23 cellular contexts compared by ENCODE assay signal in genomic region chr12:83156800-83157199, GRCh38.
"Had no signal": no experiment of that assay in that cellular context is flagged by ENCODE, and none has a peak within 500 bp of the region (broad histone marks: within the 10 kb centered on the region; RNA-seq: fewer than 3 reads in every experiment).

No MANE protein-coding gene starts in this region.

- H3K4me1 ChIP-seq: esophagus squamous epithelium, heart right ventricle, psoas muscle had no signal

- H3K9me3 Mint-ChIP-seq: activated CD4-positive, alpha-beta memory T cell treated with anti-CD3 and anti-CD28 coated beads for 36 hours; activated naive CD8-positive, alpha-beta T cell treated with anti-CD3 and anti-CD28 coated beads for 36 hours; activated T-helper 1 cell treated with anti-CD3 and anti-CD28 coated beads, Interleukin-12 subunit alpha, Interleukin-12 subunit beta, Interleukin-2, Interleukin-4 antibody, amounts not matched to agents 30 ng/mL and 10 ng/mL and 1 ng/mL, durations not matched to agents 14 hours and 24 hours and 36 hours; dendritic cell treated with granulocyte-macrophage colony-stimulating factor and Interleukin-4, amounts not matched to agents 40 ng/mL and 50 ng/mL, for 4 days; effector memory CD8-positive, alpha-beta T cell; memory B cell; neural crest cell; stimulated activated naive CD8-positive, alpha-beta T cell treated with anti-CD3 and anti-CD28 coated beads, Interleukin-15, amount 100 ng/mL, for 72 hours; type B pancreatic cell; WTC11 had no signal

- DNase-seq: activated CD4-positive, alpha-beta memory T cell treated with anti-CD3 and anti-CD28 coated beads for 36 hours; activated CD4-positive, alpha-beta T cell treated with anti-CD3 and anti-CD28 coated beads for 36 hours; activated naive CD8-positive, alpha-beta T cell treated with anti-CD3 and anti-CD28 coated beads for 36 hours; activated T-cell treated with anti-CD3 and anti-CD28 coated beads for 4 hours; amniotic stem cell; effector memory CD8-positive, alpha-beta T cell; esophagus squamous epithelium; heart right ventricle; immature natural killer cell; kidney glomerular epithelial cell; left ventricle myocardium superior; naive B cell; psoas muscle; right cardiac atrium; stimulated activated CD4-positive, alpha-beta T cell treated with anti-CD3 and anti-CD28 coated beads, Interleukin-4, amount 100 ng/mL, for 1 hour; stimulated activated naive CD8-positive, alpha-beta T cell treated with anti-CD3 and anti-CD28 coated beads, Interleukin-15, amount 100 ng/mL, for 72 hours had no signal

- H3K36me3 ChIP-seq: cardiac muscle cell, esophagus squamous epithelium, heart right ventricle had no signal

- H3K9me3 ChIP-seq: esophagus squamous epithelium, psoas muscle had no signal

- ATAC-seq: activated CD4-positive, alpha-beta T cell treated with anti-CD3 and anti-CD28 coated beads for 36 hours; effector memory CD8-positive, alpha-beta T cell; heart right ventricle; left ventricle myocardium superior; psoas muscle; right cardiac atrium; stimulated activated naive CD8-positive, alpha-beta T cell treated with anti-CD3 and anti-CD28 coated beads, Interleukin-15, amount 100 ng/mL, for 72 hours; WTC11 had no signal

- H3K27ac Mint-ChIP-seq: activated CD4-positive, alpha-beta memory T cell treated with anti-CD3 and anti-CD28 coated beads for 36 hours; activated CD4-positive, alpha-beta T cell treated with anti-CD3 and anti-CD28 coated beads for 36 hours; activated naive CD8-positive, alpha-beta T cell treated with anti-CD3 and anti-CD28 coated beads for 36 hours; activated T-helper 1 cell treated with anti-CD3 and anti-CD28 coated beads, Interleukin-12 subunit alpha, Interleukin-12 subunit beta, Interleukin-2, Interleukin-4 antibody, amounts not matched to agents 30 ng/mL and 10 ng/mL and 1 ng/mL, durations not matched to agents 14 hours and 24 hours and 36 hours; dendritic cell treated with granulocyte-macrophage colony-stimulating factor and Interleukin-4, amounts not matched to agents 40 ng/mL and 50 ng/mL, for 4 days; effector memory CD8-positive, alpha-beta T cell; immature natural killer cell; memory B cell; naive B cell; stimulated activated naive CD8-positive, alpha-beta T cell treated with anti-CD3 and anti-CD28 coated beads, Interleukin-15, amount 100 ng/mL, for 72 hours; type B pancreatic cell; WTC11 had no signal

- H3K27me3 ChIP-seq: cardiac muscle cell, esophagus squamous epithelium, heart right ventricle had no signal

- H3K27ac ChIP-seq: cardiac muscle cell, esophagus squamous epithelium, heart right ventricle, psoas muscle had no signal

- H3K27me3 Mint-ChIP-seq: activated CD4-positive, alpha-beta T cell treated with anti-CD3 and anti-CD28 coated beads for 36 hours; dendritic cell treated with granulocyte-macrophage colony-stimulating factor and Interleukin-4, amounts not matched to agents 40 ng/mL and 50 ng/mL, for 4 days; effector memory CD8-positive, alpha-beta T cell; memory B cell; naive B cell had no signal

- H3K4me3 Mint-ChIP-seq: activated CD4-positive, alpha-beta memory T cell treated with anti-CD3 and anti-CD28 coated beads for 36 hours; activated CD4-positive, alpha-beta T cell treated with anti-CD3 and anti-CD28 coated beads for 36 hours; activated naive CD8-positive, alpha-beta T cell treated with anti-CD3 and anti-CD28 coated beads for 36 hours; activated T-helper 1 cell treated with anti-CD3 and anti-CD28 coated beads, Interleukin-12 subunit alpha, Interleukin-12 subunit beta, Interleukin-2, Interleukin-4 antibody, amounts not matched to agents 30 ng/mL and 10 ng/mL and 1 ng/mL, durations not matched to agents 14 hours and 24 hours and 36 hours; dendritic cell treated with granulocyte-macrophage colony-stimulating factor and Interleukin-4, amounts not matched to agents 40 ng/mL and 50 ng/mL, for 4 days; effector memory CD8-positive, alpha-beta T cell; immature natural killer cell; memory B cell; naive B cell; neural crest cell; stimulated activated naive CD8-positive, alpha-beta T cell treated with anti-CD3 and anti-CD28 coated beads, Interleukin-15, amount 100 ng/mL, for 72 hours; type B pancreatic cell; WTC11 had no signal

- H3K4me1 Mint-ChIP-seq: activated CD4-positive, alpha-beta T cell treated with anti-CD3 and anti-CD28 coated beads for 36 hours; immature natural killer cell; memory B cell; naive B cell had no signal

- H3K36me3 Mint-ChIP-seq: activated CD4-positive, alpha-beta memory T cell treated with anti-CD3 and anti-CD28 coated beads for 36 hours; activated naive CD8-positive, alpha-beta T cell treated with anti-CD3 and anti-CD28 coated beads for 36 hours; immature natural killer cell; memory B cell; naive B cell; type B pancreatic cell; WTC11 had no signal

- H3K4me3 ChIP-seq: cardiac muscle cell, esophagus squamous epithelium, heart right ventricle, psoas muscle had no signal
